Comparison of ENCODE assay signal across 9 cellular contexts in the genomic region with DNA sequence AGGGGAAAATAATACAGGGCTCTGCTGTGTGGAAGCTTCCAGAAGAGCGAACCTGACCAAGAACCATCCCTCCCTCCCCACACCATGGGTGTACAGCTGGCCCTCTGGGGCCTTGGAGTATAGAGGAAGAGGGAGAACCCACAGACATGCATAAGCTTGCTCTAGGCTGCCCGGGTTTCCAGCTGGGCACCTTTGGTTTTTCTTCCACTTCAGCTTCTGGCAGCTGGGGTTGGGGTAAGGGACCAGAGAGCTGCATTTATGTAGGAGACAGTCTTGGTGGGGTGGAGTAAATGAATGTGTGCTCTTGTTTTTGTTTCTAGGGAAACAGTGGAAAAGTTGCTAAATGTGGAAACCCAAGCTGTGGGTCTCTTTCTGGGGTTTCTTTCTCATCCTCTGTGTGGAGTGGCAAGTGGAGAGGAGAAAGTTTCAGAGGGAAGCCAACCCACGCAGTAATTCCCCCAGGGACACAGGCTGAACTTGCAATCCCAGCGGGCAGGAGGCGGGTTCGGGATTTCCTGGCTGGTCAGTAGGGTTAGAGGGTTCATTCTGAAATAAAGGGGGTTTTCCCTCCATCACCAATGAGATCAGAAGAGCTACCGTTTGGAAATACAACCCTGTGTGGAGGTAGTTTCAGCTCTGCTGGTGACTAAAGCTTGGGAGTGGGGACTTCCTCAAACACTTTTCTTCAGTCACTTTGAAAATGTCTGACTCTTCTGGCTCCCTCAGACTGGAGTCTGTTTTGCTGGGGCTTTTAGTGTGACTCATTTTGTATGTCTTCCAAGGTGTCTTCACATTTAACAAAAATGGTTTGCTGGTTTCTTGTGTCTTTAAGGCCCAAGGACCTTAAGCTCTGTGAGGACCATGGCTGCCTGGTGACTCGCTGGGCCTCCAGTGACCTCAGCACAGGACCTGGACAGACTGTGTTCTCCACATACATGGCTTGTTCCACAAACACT. TPM values are rescaled to one million over a fixed set of nuclear protein-coding genes. Genes with fewer than 3 reads are reported as not detected.
DNase-seq lines count a peak whose midpoint lies in the region; ATAC-seq and TF ChIP-seq lines count a peak whose summit lies in the region.
"Had no signal": no experiment of that assay in that cellular context is flagged by ENCODE, and none has a peak within 500 bp of the region (broad histone marks: within the 10 kb centered on the region; RNA-seq: fewer than 3 reads in every experiment).

No MANE protein-coding gene starts in this region.

- H3K4me3 ChIP-seq in heart right ventricle, result no peak overlapping the region
- no peak overlapping the region for H3K4me3 ChIP-seq in testis

- TF ChIP-seq CTCF in heart right ventricle (IDR thresholded peaks at IDR 0.05) (no peak), testis (IDR thresholded peaks at IDR 0.05) (no peak)

- no peaks in the 10 kb centered on the region for H3K27me3 Mint-ChIP-seq in T-helper 2 cell treated with Interferon-gamma antibody and Interleukin-4, amounts not matched to agents 5 μg/mL and 100 μg/mL, for 36 hours (ENCODE audit: low read depth)

- intact Hi-C loops in heart right ventricle (cut with DNase I), result no loop called here
- intact Hi-C loops in testis (cut with DNase I; ENCODE audit: low total_unique reads), result no loop called here

- peaks cover 5 to 77% (median 26%) of the 10 kb centered on the region in 9 donors for H3K4me1 ChIP-seq in heart right ventricle
- H3K4me1 ChIP-seq in testis, result peaks cover 7% of the 10 kb centered on the region

- H3K9me3 ChIP-seq in heart right ventricle, result no peaks in the 10 kb centered on the region
- H3K9me3 ChIP-seq in testis, result no peaks in the 10 kb centered on the region

- TF ChIP-seq POLR2A in testis (IDR thresholded peaks at IDR 0.05), result no peak

- H3K27ac Mint-ChIP-seq in T-helper 2 cell treated with Interferon-gamma antibody and Interleukin-4, amounts not matched to agents 5 μg/mL and 100 μg/mL, for 36 hours, result peak overlapping the region; percentile 64

- H3K4me1 Mint-ChIP-seq in T-helper 2 cell treated with Interferon-gamma antibody and Interleukin-4, amounts not matched to agents 5 μg/mL and 100 μg/mL, for 36 hours (ENCODE audit: low read depth), result peaks cover 37% of the 10 kb centered on the region

- 50 to 51% methylated on average over 8 of the region's 8 CpGs for WGBS in heart right ventricle, 2 donors
- 61 to 70% methylated on average over 8 of the region's 8 CpGs for WGBS in testis, 2 donors

- H3K36me3 Mint-ChIP-seq in T-helper 2 cell treated with Interferon-gamma antibody and Interleukin-4, amounts not matched to agents 5 μg/mL and 100 μg/mL, for 36 hours (ENCODE audit: low read depth), result peaks cover 4% of the 10 kb centered on the region

- H3K9me3 Mint-ChIP-seq in T-helper 2 cell treated with Interferon-gamma antibody and Interleukin-4, amounts not matched to agents 5 μg/mL and 100 μg/mL, for 36 hours, result no peaks in the 10 kb centered on the region

- H3K27ac ChIP-seq in heart right ventricle, result peak overlapping the region; percentile 10 to 89 (median 61)
- H3K27ac ChIP-seq in testis, result peak overlapping the region; percentile 15 to 42
- H3K27ac ChIP-seq: C4-2B had no signal

- H3K4me3 Mint-ChIP-seq in T-helper 2 cell treated with Interferon-gamma antibody and Interleukin-4, amounts not matched to agents 5 μg/mL and 100 μg/mL, for 36 hours, result peak overlapping the region; percentile 38

- ATAC-seq in HG03039 (IDR thresholded peaks at IDR 0.05; ENCODE audit: unreplicated experiment) (peak; percentile 50), heart right ventricle (peak in 6 of 8 donors; percentile 2 to 38 (median 12))

- H3K36me3 ChIP-seq in heart right ventricle (no peaks in the 10 kb centered on the region), testis (ENCODE audit: low read depth, missing control alignments) (no peaks in the 10 kb centered on the region)

- peak; percentile 75 for DNase-seq in activated CD8-positive, alpha-beta memory T cell treated with anti-CD3 and anti-CD28 coated beads for 24 hours
- no peak for DNase-seq in activated CD8-positive, alpha-beta memory T cell treated with anti-CD3 and anti-CD28 coated beads, Interleukin-2, amount 50 U/mL, for 4 hours
- peak; percentile 80 for DNase-seq in T-helper 2 cell treated with Interferon-gamma antibody and Interleukin-4, amounts not matched to agents 5 μg/mL and 100 μg/mL, for 36 hours (ENCODE audit: low spot score)
- DNase-seq in heart right ventricle (peak; percentile 41 to 60), testis (no peak), iPS-NIHi11 (ENCODE audit: low spot score) (no peak), RKO (ENCODE audit: low spot score) (no peak)

- H3K27me3 ChIP-seq in heart right ventricle (no peaks in the 10 kb centered on the region), testis (no peaks in the 10 kb centered on the region)

RNA-seq across cellular contexts. Expression of gene SRGN, which starts 22.2 kb away (rescaled TPM):
- total RNA-seq in heart right ventricle, result 100 to 1,000 TPM in 1 of 10 donors, 10 to 100 TPM in 9; 30.0 to 156 (median 51.8) TPM
- polyA plus RNA-seq in heart right ventricle, result 10 to 100 TPM; 23.1 to 99.2 TPM
- 10 to 100 TPM; 25.7 to 35.8 TPM for total RNA-seq in testis
- 61.1 TPM for polyA plus RNA-seq in testis (ENCODE audit: insufficient read depth, low read depth, low replicate concordance)

RNA-seq across cellular contexts. Expression of gene VPS26A, which starts 58.3 kb away (rescaled TPM):
- total RNA-seq in heart right ventricle (10 to 100 TPM; 30.0 to 43.8 (median 35.2) TPM), testis (10 to 100 TPM; 53.6 to 59.8 TPM)
- polyA plus RNA-seq in heart right ventricle (10 to 100 TPM; 15.9 to 20.0 TPM), testis (ENCODE audit: insufficient read depth, low read depth, low replicate concordance) (65.0 TPM)

Comparison
In these comparisons a context has a peak if more than half of its experiments do, and no peak if none do; other contexts are left out.
1. DNase-seq: peak in activated CD8-positive, alpha-beta memory T cell treated with anti-CD3 and anti-CD28 coated beads for 24 hours (single experiment), T-helper 2 cell treated with Interferon-gamma antibody and Interleukin-4, amounts not matched to agents 5 μg/mL and 100 μg/mL, for 36 hours (single experiment) and heart right ventricle (2 of 2); none in activated CD8-positive, alpha-beta memory T cell treated with anti-CD3 and anti-CD28 coated beads, Interleukin-2, amount 50 U/mL, for 4 hours (single experiment), testis (single experiment), iPS-NIHi11 (single experiment) and RKO (single experiment).